ENCODE assay signal across 1 cellular context in genomic region chr6:158232445-158233213, GRCh38.
A peak's percentile ranks its signal among the peaks of the same experiment; 100 is the strongest.
TF ChIP-seq lines count a peak whose summit lies in the region.

No MANE protein-coding gene starts in this region.

TF ChIP-seq in K562, 482 proteins besides CTCF, POLR2A, EP300 and RAD21 (continued from another document and continues in another):
- TF ChIP-seq ZBTB40 (IDR thresholded peaks at IDR 0.05) (peak; percentile 53; the same call in 1 of the 2 replicates), ZBTB40 (CRISPR knock-in tag; IDR thresholded peaks at IDR 0.05) (no peak), ELK3 (CRISPR knock-in tag; IDR thresholded peaks at IDR 0.05) (no peak), PHF21A (IDR thresholded peaks at IDR 0.05; ENCODE audit: borderline replicate concordance, low read depth) (peak; percentile 59; the same call in 1 of the 2 replicates), ZNF224 (CRISPR knock-in tag; IDR thresholded peaks at IDR 0.05) (no peak), CSDE1 (IDR thresholded peaks at IDR 0.05) (no peak), MAFG (tag; conservative IDR thresholded peaks at IDR 0.05) (no peak), ZNF395 (CRISPR knock-in tag; IDR thresholded peaks at IDR 0.05) (peak; percentile 63; the same call in 1 of the 2 replicates), TCF3 (CRISPR knock-in tag; IDR thresholded peaks at IDR 0.05) (no peak), HNRNPL (IDR thresholded peaks at IDR 0.05; ENCODE audit: low read depth, low read length) (0 out of 2 replicates have a peak, but pooled peaks have one; percentile 43), ZNF184 (CRISPR knock-in tag; IDR thresholded peaks at IDR 0.05) (no peak), HDGF (IDR thresholded peaks at IDR 0.05) (no peak), AFF4 (CRISPR knock-in tag; IDR thresholded peaks at IDR 0.05) (no peak), ZNF551 (CRISPR knock-in tag; IDR thresholded peaks at IDR 0.05) (no peak), CEBPG (CRISPR knock-in tag; IDR thresholded peaks at IDR 0.05) (no peak), CEBPG (tag; conservative IDR thresholded peaks at IDR 0.05 in 1 of 2, IDR thresholded peaks at IDR 0.05 in 1 of 2) (no peak), KLF13 (tag; IDR thresholded peaks at IDR 0.05; ENCODE audit: borderline replicate concordance, low read depth) (no peak), NR2C1 (IDR thresholded peaks at IDR 0.05) (no peak), NR2C1 (tag; IDR thresholded peaks at IDR 0.05) (no peak), ZNF143 (CRISPR knock-in tag; IDR thresholded peaks at IDR 0.05) (no peak), NFIC (IDR thresholded peaks at IDR 0.05) (peak; percentile 86), E2F6 (IDR thresholded peaks at IDR 0.05; ENCODE audit: borderline replicate concordance in 1 of 2, extremely low read depth in 1 of 2, insufficient read depth in 1 of 2, insufficient read length in 1 of 2, low read depth in 1 of 2, low read length in 1 of 2, poor library complexity in 1 of 2, severe bottlenecking in 1 of 2) (peak; percentile 75 to 88), RBM25 (IDR thresholded peaks at IDR 0.05; ENCODE audit: low read depth, low read length, severe bottlenecking) (no peak), DMBX1 (CRISPR knock-in tag; IDR thresholded peaks at IDR 0.05; ENCODE audit: borderline replicate concordance) (no peak), CBX3 (IDR thresholded peaks at IDR 0.05; ENCODE audit: borderline replicate concordance in 1 of 2, low read length in 2 of 2) (no peak), ZBTB34 (CRISPR knock-in tag; IDR thresholded peaks at IDR 0.05) (no peak), ZC3H11A (IDR thresholded peaks at IDR 0.05; ENCODE audit: low read depth, low read length) (no peak), PTTG1 (tag; IDR thresholded peaks at IDR 0.05; ENCODE audit: low read depth) (no peak), MBD2 (IDR thresholded peaks at IDR 0.05; ENCODE audit: borderline replicate concordance, low read depth) (no peak; the same call in 1 of the 2 replicates), GTF2F1 (IDR thresholded peaks at IDR 0.05; ENCODE audit: low read depth, low read length) (no peak), LEF1 (IDR thresholded peaks at IDR 0.05) (no peak), CREB3 (tag; conservative IDR thresholded peaks at IDR 0.05; ENCODE audit: low read depth) (no peak), CREB1 (IDR thresholded peaks at IDR 0.05) (no peak), CREB1 (CRISPR knock-in tag; IDR thresholded peaks at IDR 0.05) (no peak), HOMEZ (CRISPR knock-in tag; IDR thresholded peaks at IDR 0.05) (no peak), SETDB1 (IDR thresholded peaks at IDR 0.05; ENCODE audit: low read length) (no peak), ZNF280B (CRISPR knock-in tag; IDR thresholded peaks at IDR 0.05) (no peak)
